In the genomic region with DNA sequence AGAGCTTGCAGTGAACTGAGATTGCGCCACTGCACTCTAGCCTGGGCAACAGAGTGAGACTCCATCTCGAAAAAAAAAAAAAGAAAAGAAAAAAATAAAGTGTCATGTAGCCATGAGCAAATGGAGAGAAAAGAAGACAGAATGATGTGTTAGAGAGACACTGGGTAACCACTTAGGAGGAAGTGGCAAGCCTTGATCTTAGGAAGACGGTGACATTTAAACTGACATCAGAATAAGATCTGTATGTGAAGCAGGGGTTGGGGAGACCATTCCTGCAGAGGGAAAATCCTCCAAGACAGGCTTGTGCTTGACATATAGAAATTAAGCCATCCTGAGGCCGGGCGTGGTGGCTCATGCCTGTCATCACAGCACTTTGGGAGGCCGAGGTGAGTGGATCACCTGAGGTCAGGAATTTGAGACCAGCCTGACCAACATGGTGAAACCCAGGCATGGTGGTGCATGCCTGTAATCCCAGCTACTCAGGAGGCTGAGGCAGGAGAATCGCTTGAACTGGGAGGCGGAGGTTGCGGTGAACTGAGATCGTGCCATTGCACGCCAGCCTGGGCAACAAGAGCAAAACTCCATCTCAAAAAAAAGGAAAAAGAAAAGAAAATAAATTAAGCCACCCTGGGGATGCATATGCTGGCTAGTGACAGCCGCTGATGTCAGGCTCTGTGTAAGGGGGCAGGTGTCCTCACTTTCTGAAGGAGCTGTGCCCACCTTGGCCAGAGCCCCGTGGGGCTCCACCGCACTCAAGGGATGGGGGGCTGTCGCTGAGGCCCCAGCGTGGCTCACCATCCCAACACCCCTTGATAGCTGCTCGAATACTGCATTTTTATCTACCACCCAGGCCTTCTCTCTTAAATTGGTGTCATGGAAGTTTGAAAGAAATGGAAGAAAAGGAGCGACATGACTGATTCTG, we compare ENCODE assay signal across 1 cellular context.
TF ChIP-seq lines count a peak whose summit lies in the region.

No MANE protein-coding gene starts in this region.

TF ChIP-seq in A549, 52 proteins besides CTCF, POLR2A, EP300 and RAD21:
- TF ChIP-seq HDAC2 (IDR thresholded peaks at IDR 0.05), result no peak
- TF ChIP-seq EHMT2 (IDR thresholded peaks at IDR 0.05; ENCODE audit: low read depth), result no peak
- TF ChIP-seq, protein P1, sequence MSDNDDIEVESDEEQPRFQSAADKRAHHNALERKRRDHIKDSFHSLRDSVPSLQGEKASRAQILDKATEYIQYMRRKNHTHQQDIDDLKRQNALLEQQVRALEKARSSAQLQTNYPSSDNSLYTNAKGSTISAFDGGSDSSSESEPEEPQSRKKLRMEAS (IDR thresholded peaks at IDR 0.05), result no peak
- TF ChIP-seq RCOR1 (IDR thresholded peaks at IDR 0.05; ENCODE audit: low read depth, low read length), result no peak
- peak in 1 of 2 experiments; percentile 26; a peak in 1 of 4 replicates for TF ChIP-seq CEBPB (IDR thresholded peaks at IDR 0.05)
- no peak for TF ChIP-seq NR3C1 (IDR thresholded peaks at IDR 0.05)
